1 cellular context compared by ENCODE assay signal in the genomic region with DNA sequence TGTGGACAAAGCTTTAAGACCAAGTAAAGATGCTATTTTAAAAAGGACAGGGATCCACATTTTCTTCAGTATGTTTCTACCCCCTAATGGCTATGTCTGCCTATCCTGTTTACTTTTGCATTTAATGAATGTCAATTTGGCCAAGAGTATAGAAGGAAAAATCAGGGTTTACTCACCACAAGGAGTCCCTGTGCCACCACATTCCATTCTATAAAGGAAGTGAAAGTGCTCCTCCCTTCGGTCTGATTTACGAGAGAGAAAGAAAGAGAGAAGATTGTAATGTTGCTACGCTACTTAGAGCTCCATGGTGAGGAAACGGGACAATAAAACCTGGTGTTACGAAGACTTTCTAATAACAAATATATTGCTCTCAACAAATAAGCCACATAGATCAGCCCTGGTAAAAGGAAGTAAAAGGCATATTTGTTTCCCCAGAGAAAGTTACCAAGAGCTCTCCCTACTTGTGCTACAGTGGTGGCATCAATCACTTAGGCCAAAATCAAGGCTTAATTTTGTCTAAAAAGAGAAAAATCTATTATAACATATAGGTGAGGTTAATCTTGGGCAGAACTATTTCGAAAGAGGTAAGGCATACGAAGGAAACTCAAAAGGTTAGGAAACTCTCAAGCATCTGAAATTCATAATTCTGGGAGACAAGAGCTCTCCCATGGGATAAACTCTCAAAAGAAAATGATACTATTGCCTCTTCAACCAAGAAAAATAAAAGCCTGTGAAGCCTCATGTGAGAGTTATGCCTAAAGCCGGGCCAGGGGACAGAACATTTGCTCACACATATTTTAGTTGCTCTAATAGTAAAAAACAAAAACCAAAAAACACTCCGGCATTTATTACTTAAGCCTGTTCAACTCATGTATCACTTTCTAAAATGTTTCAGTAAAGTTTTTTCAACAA.
TF ChIP-seq lines count a peak whose summit lies in the region.

No MANE protein-coding gene starts in this region.

TF ChIP-seq in HCT116, 20 proteins besides CTCF, POLR2A, EP300 and RAD21 (continued from another document):
- TF ChIP-seq EZH2phosphoT487 (IDR thresholded peaks at IDR 0.05; ENCODE audit: borderline replicate concordance) (no peak), JUND (IDR thresholded peaks at IDR 0.05) (no peak), SRF (IDR thresholded peaks at IDR 0.05; ENCODE audit: low read depth) (no peak), EGR1 (IDR thresholded peaks at IDR 0.05; ENCODE audit: low read depth) (no peak)
- TF ChIP-seq, protein P1, sequence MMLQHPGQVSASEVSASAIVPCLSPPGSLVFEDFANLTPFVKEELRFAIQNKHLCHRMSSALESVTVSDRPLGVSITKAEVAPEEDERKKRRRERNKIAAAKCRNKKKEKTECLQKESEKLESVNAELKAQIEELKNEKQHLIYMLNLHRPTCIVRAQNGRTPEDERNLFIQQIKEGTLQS (IDR thresholded peaks at IDR 0.05) = no peak
